Comparison of ENCODE assay signal across 26 cellular contexts in genomic region chr1:50880373-50880772, GRCh38.
"Had no signal": no experiment of that assay in that cellular context is flagged by ENCODE, and none has a peak within 500 bp of the region (broad histone marks: within the 10 kb centered on the region; RNA-seq: fewer than 3 reads in every experiment).

No MANE protein-coding gene starts in this region.

- H3K27me3 ChIP-seq: brain microvascular endothelial cell had no signal

- ATAC-seq: activated naive CD4-positive, alpha-beta T cell treated with anti-CD3 and anti-CD28 coated beads, Interleukin-2, amount 50 U/mL, for 72 hours; activated naive CD8-positive, alpha-beta T cell treated with anti-CD3 and anti-CD28 coated beads, Interleukin-2, amount 50 U/mL, for 24 hours; activated T-cell treated with anti-CD3 and anti-CD28 coated beads, Interleukin-2, amount 50 U/mL, for 4 hours; Panc1; T-helper 17 cell; WTC11 had no signal

- DNase-seq: activated CD4-positive, alpha-beta T cell treated with anti-CD3 and anti-CD28 coated beads, Interleukin-2, amount 10 ng/mL, durations not matched to agents 24 days and 14 days; activated CD4-positive, alpha-beta T cell treated with anti-CD3 and anti-CD28 coated beads, Interleukin-2, amount 50 U/mL, for 48 hours; activated CD4-positive, CD25-positive, alpha-beta regulatory T cell treated with anti-CD3 and anti-CD28 coated beads, Interleukin-2, amount 50 U/mL, for 72 hours; activated CD8-positive, alpha-beta memory T cell treated with anti-CD3 and anti-CD28 coated beads for 24 hours; activated effector memory CD4-positive, alpha-beta T cell treated with anti-CD3 and anti-CD28 coated beads, Interleukin-2, amount 50 U/mL, for 16 hours; activated naive CD4-positive, alpha-beta T cell treated with Interleukin-2 at 50 U/mL for 16 hours; activated naive CD8-positive, alpha-beta T cell treated with anti-CD3 and anti-CD28 coated beads, Interleukin-2, amount 50 U/mL, for 24 hours; activated T-cell treated with anti-CD3 and anti-CD28 coated beads, Interleukin-2, amount 50 U/mL, for 4 hours; brain microvascular endothelial cell; KBM-7; NCI-H1092; NCI-H1417; NCI-H1930; NCI-H2171; NCI-H2227 treated with DMSO at 0.1 percent for 48 hours; NCI-H446 treated with DMSO at 0.1 percent for 48 hours; NCI-H524 treated with DMSO at 0.1 percent for 48 hours; NCI-H748 treated with DMSO at 0.1 percent for 48 hours; OCI-M1; RPMI8226; SHP77; T-helper 17 cell; T-helper 9 cell had no signal

- H3K27ac ChIP-seq: brain microvascular endothelial cell had no signal

- H3K36me3 ChIP-seq: brain microvascular endothelial cell had no signal
